ENCODE assay signal across 17 cellular contexts in the genomic region with DNA sequence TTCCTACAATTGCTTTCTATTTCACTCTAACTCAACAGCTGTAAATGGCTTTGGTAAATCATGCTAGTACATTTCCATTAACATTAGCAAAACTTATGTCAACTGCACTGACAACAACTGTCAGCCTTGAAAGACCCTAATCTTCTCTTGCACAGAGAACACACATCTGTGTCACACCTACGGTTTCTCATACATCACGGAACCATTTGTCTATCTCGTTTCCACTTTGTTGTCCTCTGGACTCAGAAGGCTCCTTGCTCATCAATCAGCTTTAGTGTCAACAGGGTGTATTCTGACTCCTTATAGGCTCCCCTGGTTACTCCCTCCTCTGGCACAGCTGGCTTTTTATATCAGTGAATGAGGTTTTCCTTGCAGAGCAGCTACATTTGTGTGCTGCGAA.
"Had no signal": no experiment of that assay in that cellular context is flagged by ENCODE, and none has a peak within 500 bp of the region (broad histone marks: within the 10 kb centered on the region; RNA-seq: fewer than 3 reads in every experiment).

No MANE protein-coding gene starts in this region.

- DNase-seq: colonic mucosa; dermis blood vessel endothelial cell; esophagus squamous epithelium; foreskin fibroblast; glutamatergic neuron; left cardiac atrium; mesendoderm; naive B cell; sigmoid colon; stimulated activated CD4-positive, alpha-beta T cell treated with anti-CD3 and anti-CD28 coated beads, Interleukin-2, amount 100 ng/mL, for 24 hours; stimulated activated naive CD4-positive, alpha-beta T cell treated with Interleukin-2 at 50 U/mL for 16 hours; trophoblast cell had no signal

- H3K4me1 ChIP-seq: colonic mucosa, esophagus squamous epithelium, gastroesophageal sphincter, right atrium auricular region, sigmoid colon had no signal

- H3K36me3 ChIP-seq: colonic mucosa, esophagus squamous epithelium, gastroesophageal sphincter, right atrium auricular region, sigmoid colon had no signal

- H3K9me3 ChIP-seq: colonic mucosa had no signal

- H3K27ac ChIP-seq: colonic mucosa, esophagus squamous epithelium, gastroesophageal sphincter, right atrium auricular region, sigmoid colon, skin epidermis had no signal

- H3K27me3 ChIP-seq: colonic mucosa, esophagus squamous epithelium, gastroesophageal sphincter, right atrium auricular region, sigmoid colon had no signal

- H3K4me3 ChIP-seq: colonic mucosa, esophagus squamous epithelium, gastroesophageal sphincter, right atrium auricular region, sigmoid colon, skin epidermis had no signal

- FAIRE-seq: keratinocyte, urothelium cell line had no signal

- ATAC-seq: gastroesophageal sphincter, left cardiac atrium had no signal
